In the genomic region with DNA sequence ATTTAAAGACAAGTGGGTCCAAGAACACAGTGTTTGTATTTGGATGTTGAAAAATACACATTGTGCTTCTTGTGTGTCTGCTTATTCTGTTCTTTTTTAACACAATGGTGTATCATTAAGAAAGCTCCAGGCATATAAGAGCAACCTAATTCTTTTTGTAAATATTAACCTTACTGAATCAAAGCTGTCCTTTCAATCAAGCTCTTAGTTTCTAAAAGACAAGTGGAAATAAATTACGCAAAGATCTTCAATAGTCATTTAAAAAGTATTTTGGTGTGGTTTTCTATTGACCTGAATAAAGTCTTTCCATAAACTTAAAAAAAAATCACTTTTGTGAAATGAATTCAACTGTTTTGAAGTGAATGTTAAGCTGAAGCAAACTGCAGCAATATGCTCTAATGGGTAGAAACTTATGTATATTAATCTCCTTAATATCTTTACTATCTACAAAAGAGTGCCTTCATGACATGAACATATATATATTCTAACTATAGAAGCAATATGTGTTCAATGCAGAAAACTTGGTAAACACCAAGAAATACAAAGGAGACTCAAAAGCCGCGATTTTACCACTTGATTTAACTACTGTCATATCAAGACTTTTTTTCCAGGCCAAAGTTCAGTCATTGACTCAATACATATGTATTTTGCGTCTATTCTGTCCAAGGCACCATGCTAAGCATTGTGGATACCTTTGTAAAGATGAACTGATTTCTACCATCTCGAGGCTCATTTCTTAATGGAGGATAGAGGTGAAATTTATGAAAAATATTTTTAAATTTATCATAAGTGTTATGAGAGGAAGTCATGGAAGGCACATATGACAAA, we compare ENCODE assay signal across 18 cellular contexts.
"Had no signal": no experiment of that assay in that cellular context is flagged by ENCODE, and none has a peak within 500 bp of the region (broad histone marks: within the 10 kb centered on the region; RNA-seq: fewer than 3 reads in every experiment).

No MANE protein-coding gene starts in this region.

- H3K27ac Mint-ChIP-seq: activated CD4-positive, alpha-beta memory T cell treated with anti-CD3 and anti-CD28 coated beads, Interleukin-2, amount 10 ng/mL, durations not matched to agents 7 days and 5 days; type B pancreatic cell had no signal

- H3K9me3 Mint-ChIP-seq: natural killer cell had no signal

- H3K27me3 Mint-ChIP-seq: activated CD4-positive, alpha-beta memory T cell treated with anti-CD3 and anti-CD28 coated beads, Interleukin-2, amount 10 ng/mL, durations not matched to agents 7 days and 5 days; type B pancreatic cell had no signal

- DNase-seq: activated CD4-positive, alpha-beta memory T cell treated with anti-CD3 and anti-CD28 coated beads, Interleukin-2, amount 10 ng/mL, durations not matched to agents 7 days and 5 days; activated CD4-positive, alpha-beta T cell treated with anti-CD3 and anti-CD28 coated beads for 1 hour; activated CD8-positive, alpha-beta memory T cell treated with anti-CD3 and anti-CD28 coated beads, Interleukin-2, amount 50 U/mL, for 48 hours; body of pancreas; dermis blood vessel endothelial cell; effector memory CD4-positive, alpha-beta T cell; foreskin fibroblast; mesenchymal stem cell; natural killer cell; pancreas; right lobe of liver; small intestine; stimulated activated CD4-positive, alpha-beta T cell treated with anti-CD3 and anti-CD28 coated beads, Interleukin-15, amount 100 ng/mL, for 24 hours; stimulated activated CD4-positive, alpha-beta T cell treated with anti-CD3 and anti-CD28 coated beads, Interleukin-2, amount 100 ng/mL, for 48 hours; T-helper 1 cell; testis had no signal

- H3K36me3 Mint-ChIP-seq: type B pancreatic cell had no signal

- H3K27ac ChIP-seq: body of pancreas, pancreas, right lobe of liver, SK-N-MC, testis had no signal

- H3K9me3 ChIP-seq: body of pancreas, pancreas, right lobe of liver, testis had no signal

- ATAC-seq: body of pancreas, natural killer cell, pancreas, right lobe of liver had no signal

- FAIRE-seq: pancreas, small intestine had no signal

- H3K4me3 ChIP-seq: body of pancreas, pancreas, right lobe of liver, SK-N-MC, testis had no signal

- H3K4me3 Mint-ChIP-seq: activated CD4-positive, alpha-beta memory T cell treated with anti-CD3 and anti-CD28 coated beads, Interleukin-2, amount 10 ng/mL, durations not matched to agents 7 days and 5 days; natural killer cell; type B pancreatic cell had no signal

- H3K4me1 ChIP-seq: body of pancreas, pancreas, right lobe of liver, testis had no signal

- H3K27me3 ChIP-seq: body of pancreas, pancreas, right lobe of liver, testis had no signal

- H3K36me3 ChIP-seq: pancreas, right lobe of liver had no signal
